Comparison of ENCODE assay signal across 9 cellular contexts in the genomic region with DNA sequence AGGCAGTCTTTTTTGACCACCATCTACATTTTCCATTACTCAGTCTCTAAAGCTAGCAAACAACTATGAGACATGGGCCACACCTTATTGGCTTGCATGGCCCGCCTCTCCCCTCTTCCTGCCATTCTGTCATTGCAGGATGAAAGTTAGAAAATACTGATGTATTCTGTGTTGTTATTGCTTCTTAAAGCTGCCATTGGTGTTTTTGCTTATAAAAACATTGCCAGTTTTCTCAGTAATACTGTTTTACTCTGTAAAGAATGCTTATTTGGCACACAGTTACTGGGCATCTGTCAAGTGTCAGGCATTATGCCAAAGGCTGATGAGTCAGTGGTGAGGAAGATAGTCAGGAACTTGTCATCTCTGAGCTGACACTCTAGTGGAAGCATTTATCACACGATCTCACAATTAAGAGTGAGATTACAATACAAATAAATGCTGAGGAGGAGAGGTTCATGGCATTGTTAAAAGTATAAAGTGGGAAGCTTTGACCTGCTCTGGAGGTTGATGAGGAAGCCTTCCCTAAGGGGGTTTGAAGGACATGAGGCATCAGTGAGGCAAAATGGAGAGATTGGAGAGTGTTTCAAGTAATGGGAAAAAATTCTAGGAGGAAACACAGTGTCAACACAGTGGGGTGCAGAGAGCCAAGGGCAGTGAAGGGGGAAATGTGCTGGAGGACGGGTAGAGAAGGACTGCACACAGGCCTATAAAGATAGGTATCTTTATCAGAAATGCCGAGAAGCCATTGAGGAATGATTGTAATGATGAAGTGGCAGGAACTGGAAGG. TPM values are rescaled to one million over a fixed set of nuclear protein-coding genes. Genes with fewer than 3 reads are reported as not detected.
DNase-seq lines count a peak whose midpoint lies in the region; ATAC-seq lines count a peak whose summit lies in the region.
"Had no signal": no experiment of that assay in that cellular context is flagged by ENCODE, and none has a peak within 500 bp of the region (broad histone marks: within the 10 kb centered on the region; RNA-seq: fewer than 3 reads in every experiment).

No MANE protein-coding gene starts in this region.

- no peak overlapping the region for H3K9ac ChIP-seq in endocrine pancreas (ENCODE audit: control insufficient read depth, insufficient read depth, low read length)
- H3K9ac ChIP-seq: BLaER1 treated with 17β-estradiol and CSF1 and Interleukin-3, amounts not matched to agents 10 nM and 100 nM had no signal

- H3K4me3 ChIP-seq in endocrine pancreas (ENCODE audit: control insufficient read depth, insufficient read depth, low read length) (peak overlapping the region; percentile 23), skeletal muscle cell (ENCODE audit: low read depth, low read length) (no peak overlapping the region)
- H3K4me3 ChIP-seq: BLaER1 treated with 17β-estradiol and CSF1 and Interleukin-3, amounts not matched to agents 10 nM and 100 nM had no signal

- no peaks in the 10 kb centered on the region for H3K9me3 Mint-ChIP-seq in activated CD4-positive, alpha-beta T cell treated with anti-CD3 and anti-CD28 coated beads, Interleukin-2, amount 10 ng/mL, durations not matched to agents 7 days and 5 days

- H3K27ac Mint-ChIP-seq in activated CD4-positive, alpha-beta T cell treated with anti-CD3 and anti-CD28 coated beads, Interleukin-2, amount 10 ng/mL, durations not matched to agents 7 days and 5 days = no peak overlapping the region

- CTCF ChIA-PET in activated CD4-positive, alpha-beta T cell treated with anti-CD3 and anti-CD28 coated beads, Interleukin-2, amount 10 ng/mL, durations not matched to agents 7 days and 5 days (lab: Charles Lee) = interaction anchor here (0.9 to 1.4 kb wide), 4 partner anchors 10 to 25 kb away, joined by 3 to 4 read pairs (median 4); no protein-coding TSS in a partner anchor

- ATAC-seq in HG02678 (IDR thresholded peaks at IDR 0.05; ENCODE audit: unreplicated experiment) (no peak), HG02610 (IDR thresholded peaks at IDR 0.05; ENCODE audit: unreplicated experiment) (no peak)

- POLR2A ChIA-PET in activated CD4-positive, alpha-beta T cell treated with anti-CD3 and anti-CD28 coated beads, Interleukin-2, amount 10 ng/mL, durations not matched to agents 7 days and 5 days (lab: Charles Lee) = no interaction called here

- H3K27me3 Mint-ChIP-seq in activated CD4-positive, alpha-beta T cell treated with anti-CD3 and anti-CD28 coated beads, Interleukin-2, amount 10 ng/mL, durations not matched to agents 7 days and 5 days = no peaks in the 10 kb centered on the region

- no peaks in the 10 kb centered on the region for H3K36me3 ChIP-seq in endocrine pancreas (ENCODE audit: control insufficient read depth, insufficient read depth, low read length)
- H3K36me3 ChIP-seq: BLaER1 treated with 17β-estradiol and CSF1 and Interleukin-3, amounts not matched to agents 10 nM and 100 nM had no signal

- peak; percentile 14 to 34 for DNase-seq in activated CD4-positive, alpha-beta T cell treated with anti-CD3 and anti-CD28 coated beads, Interleukin-2, amount 50 U/mL, for 48 hours
- no peak for DNase-seq in activated CD4-positive, alpha-beta T cell treated with anti-CD3 and anti-CD28 coated beads, Interleukin-2, amount 10 ng/mL, durations not matched to agents 7 days and 5 days
- peak; percentile 87 for DNase-seq in NCI-H69 (lab: John Stamatoyannopoulos, UW)
- peak; percentile 49 for DNase-seq in skeletal muscle cell (ENCODE audit: low read depth)
- DNase-seq in NCI-H187 treated with DMSO at 0.1 percent for 48 hours (lab: John Stamatoyannopoulos, UW) = no peak

- H3K4me1 Mint-ChIP-seq in activated CD4-positive, alpha-beta T cell treated with anti-CD3 and anti-CD28 coated beads, Interleukin-2, amount 10 ng/mL, durations not matched to agents 7 days and 5 days = peaks cover 9% of the 10 kb centered on the region

- no peaks in the 10 kb centered on the region for H3K27me3 ChIP-seq in endocrine pancreas (ENCODE audit: control insufficient read depth, insufficient read depth, low read length)
- H3K27me3 ChIP-seq: BLaER1 treated with 17β-estradiol and CSF1 and Interleukin-3, amounts not matched to agents 10 nM and 100 nM had no signal

- H3K9me3 ChIP-seq in endocrine pancreas (ENCODE audit: control insufficient read depth, low read length) = no peaks in the 10 kb centered on the region
- H3K9me3 ChIP-seq: BLaER1 treated with 17β-estradiol and CSF1 and Interleukin-3, amounts not matched to agents 10 nM and 100 nM had no signal

- no peak overlapping the region for H3K4me3 Mint-ChIP-seq in activated CD4-positive, alpha-beta T cell treated with anti-CD3 and anti-CD28 coated beads, Interleukin-2, amount 10 ng/mL, durations not matched to agents 7 days and 5 days

- H3K36me3 Mint-ChIP-seq in activated CD4-positive, alpha-beta T cell treated with anti-CD3 and anti-CD28 coated beads, Interleukin-2, amount 10 ng/mL, durations not matched to agents 7 days and 5 days (ENCODE audit: low read depth) = no peaks in the 10 kb centered on the region

- H3K4me1 ChIP-seq in endocrine pancreas (ENCODE audit: control insufficient read depth, insufficient read depth, low read length) = peaks cover 31% of the 10 kb centered on the region

RNA-seq across cellular contexts. Expression of a gene that starts 14.7 kb away (rescaled TPM):
- total RNA-seq in activated CD4-positive, alpha-beta T cell treated with anti-CD3 and anti-CD28 coated beads, Interleukin-2, amount 10 ng/mL, durations not matched to agents 7 days and 5 days = 1 to 10 TPM in 1 of 2 experiments, under 1 TPM in 1; 0.97 to 1.6 TPM

RNA-seq across cellular contexts. Expression of a gene that starts 41.5 kb away (rescaled TPM):
- total RNA-seq in activated CD4-positive, alpha-beta T cell treated with anti-CD3 and anti-CD28 coated beads, Interleukin-2, amount 10 ng/mL, durations not matched to agents 7 days and 5 days = 10 to 100 TPM; 34.3 to 42.7 TPM

Comparison
In these comparisons a context has a peak if more than half of its experiments do, and no peak if none do; other contexts are left out.
1. DNase-seq: peak in activated CD4-positive, alpha-beta T cell treated with anti-CD3 and anti-CD28 coated beads, Interleukin-2, amount 50 U/mL, for 48 hours (2 of 2), NCI-H69 (single experiment) and skeletal muscle cell (single experiment); none in activated CD4-positive, alpha-beta T cell treated with anti-CD3 and anti-CD28 coated beads, Interleukin-2, amount 10 ng/mL, durations not matched to agents 7 days and 5 days (single experiment) and NCI-H187 treated with DMSO at 0.1 percent for 48 hours (single experiment).